ENCODE assay signal across 9 cellular contexts in the genomic region with DNA sequence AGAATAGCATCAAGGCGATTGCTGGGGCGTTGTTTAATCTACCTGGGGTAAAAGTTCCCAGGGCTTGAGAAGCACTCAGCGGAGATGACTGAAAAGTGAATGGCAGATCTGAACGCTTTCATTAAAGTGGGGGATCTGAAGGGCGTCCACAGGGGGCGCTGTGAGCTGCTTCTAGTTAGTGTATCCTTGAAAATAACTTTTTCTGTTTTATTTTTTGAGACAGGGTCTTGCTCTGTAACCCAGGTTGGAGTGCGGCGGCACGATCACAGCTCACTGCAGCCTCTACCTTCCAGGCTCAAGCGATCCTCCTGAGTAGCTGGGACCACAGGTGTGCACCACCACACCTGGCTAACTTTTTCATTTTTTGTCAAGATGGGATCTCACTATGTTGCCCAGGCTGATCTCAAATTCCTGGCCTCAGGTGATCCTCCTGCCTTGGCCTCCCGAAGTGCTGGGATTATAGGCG.
DNase-seq lines count a peak whose midpoint lies in the region; ATAC-seq and TF ChIP-seq lines count a peak whose summit lies in the region.
"Had no signal": no experiment of that assay in that cellular context is flagged by ENCODE, and none has a peak within 500 bp of the region (broad histone marks: within the 10 kb centered on the region; RNA-seq: fewer than 3 reads in every experiment).

No MANE protein-coding gene starts in this region.

- H3K36me3 ChIP-seq in RWPE2 (ENCODE audit: low read depth), result peaks cover 45% of the 10 kb centered on the region
- H3K36me3 ChIP-seq in tibial artery, result peaks cover 24 to 49% (median 39%) of the 10 kb centered on the region in 3 donors
- no peaks in the 10 kb centered on the region for H3K36me3 ChIP-seq in prostate gland

- H3K4me1 ChIP-seq in RWPE2 (ENCODE audit: insufficient read depth, poor library complexity, severe bottlenecking) (no peaks in the 10 kb centered on the region), tibial artery (no peaks in the 10 kb centered on the region), prostate gland (replicated peaks) (no peaks in the 10 kb centered on the region)
- H3K4me1 ChIP-seq: SJCRH30 had no signal

- ATAC-seq in RWPE2 (ENCODE audit: low read depth), result no peak
- no peak for ATAC-seq in HG02623 (IDR thresholded peaks at IDR 0.05; ENCODE audit: unreplicated experiment)

- H3K27ac ChIP-seq in RWPE2 (ENCODE audit: poor library complexity, severe bottlenecking), result no peak overlapping the region
- no peak overlapping the region for H3K27ac ChIP-seq in tibial artery
- no peak overlapping the region for H3K27ac ChIP-seq in prostate gland
- H3K27ac ChIP-seq: SJCRH30 had no signal

- H3K27me3 ChIP-seq in RWPE2 (ENCODE audit: insufficient read depth, poor library complexity, severe bottlenecking) (no peaks in the 10 kb centered on the region), tibial artery (no peaks in the 10 kb centered on the region), prostate gland (replicated peaks; ENCODE audit: insufficient read depth) (no peaks in the 10 kb centered on the region)
- H3K27me3 ChIP-seq: SJCRH30 had no signal

- H3K4me3 ChIP-seq in RWPE2 (ENCODE audit: severe bottlenecking), result no peak overlapping the region
- no peak overlapping the region for H3K4me3 ChIP-seq in epithelial cell of proximal tubule (ENCODE audit: low read depth, low read length)
- H3K4me3 ChIP-seq in tibial artery, result no peak overlapping the region
- H3K4me3 ChIP-seq in prostate gland, result no peak overlapping the region
- H3K4me3 ChIP-seq: SJCRH30 had no signal

- intact Hi-C loops in tibial artery (cut with DNase I; ENCODE audit: low total_unique reads) (no loop called here), prostate gland (cut with DNase I) (no loop called here)

- DNase-seq in activated gamma-delta T cell treated with Interleukin-2 at 50 U/mL for 16 hours (peak; percentile 40), activated gamma-delta T cell (lab: John Stamatoyannopoulos, UW) (no peak), RWPE2 (ENCODE audit: low spot score) (no peak), epithelial cell of proximal tubule (ENCODE audit: low read depth) (no peak), tibial artery (peak in 1 of 2 donors; percentile 61), prostate gland (ENCODE audit: low spot score) (no peak), putamen (ENCODE audit: low spot score) (no peak)

- TF ChIP-seq CTCF in RWPE2 (IDR thresholded peaks at IDR 0.05; ENCODE audit: poor library complexity, severe bottlenecking) (peak; percentile 42), epithelial cell of proximal tubule (conservative IDR thresholded peaks at IDR 0.05; ENCODE audit: low read depth, low read length) (peak; percentile 58), tibial artery (IDR thresholded peaks at IDR 0.05) (peak; percentile 23 to 24), prostate gland (IDR thresholded peaks at IDR 0.05) (peak in 2 of 4 experiments; percentile 21 to 30)

- no peak for TF ChIP-seq POLR2A in prostate gland (IDR thresholded peaks at IDR 0.05)

- H3K9me3 ChIP-seq in RWPE2 (ENCODE audit: severe bottlenecking), result no peaks in the 10 kb centered on the region
- H3K9me3 ChIP-seq in tibial artery, result no peaks in the 10 kb centered on the region
- H3K9me3 ChIP-seq in prostate gland, result no peaks in the 10 kb centered on the region
- H3K9me3 ChIP-seq: SJCRH30 had no signal

- 94% methylated on average over 12 of the region's 12 CpGs for WGBS in prostate gland
